In genomic region chr1:44347280-44347679, GRCh38 we compare ENCODE assay signal across 21 cellular contexts. TPM values are rescaled to one million over a fixed set of nuclear protein-coding genes. Genes with fewer than 3 reads are reported as not detected.
DNase-seq lines count a peak whose midpoint lies in the region; ATAC-seq and TF ChIP-seq lines count a peak whose summit lies in the region.
"Had no signal": no experiment of that assay in that cellular context is flagged by ENCODE, and none has a peak within 500 bp of the region (broad histone marks: within the 10 kb centered on the region; RNA-seq: fewer than 3 reads in every experiment).

No MANE protein-coding gene starts in this region.

- H2AFZ ChIP-seq in fibroblast of lung (ENCODE audit: low read length), result no peak overlapping the region

- peak; percentile 30 to 34 for ATAC-seq in left cardiac atrium
- ATAC-seq in heart right ventricle, result no peak
- ATAC-seq in HG02678 (IDR thresholded peaks at IDR 0.05; ENCODE audit: unreplicated experiment), result no peak
- ATAC-seq: K562 had no signal

- DNase-seq in left cardiac atrium (no peak), heart right ventricle (no peak), fibroblast of lung (ENCODE audit: low read depth in 2 of 2) (peak; percentile 33 to 53), putamen (ENCODE audit: low spot score) (peak; percentile 17), HT-29 (ENCODE audit: low spot score) (no peak), esophagus squamous epithelium (lab: John Stamatoyannopoulos, UW) (no peak)
- DNase-seq in stimulated activated naive CD4-positive, alpha-beta T cell treated with Interleukin-2 at 50 U/mL for 16 hours (lab: John Stamatoyannopoulos, UW), result no peak
- DNase-seq: 8988T; activated CD8-positive, alpha-beta memory T cell treated with anti-CD3 and anti-CD28 coated beads for 24 hours; CD4-positive, CD25-positive, alpha-beta regulatory T cell; immature natural killer cell; NCI-H2081 treated with DMSO at 0.1 percent for 48 hours; NCI-H526; nephron progenitor cell; right cardiac atrium; SIG-M5; stimulated activated CD4-positive, alpha-beta T cell treated with anti-CD3 and anti-CD28 coated beads, Interleukin-2, amount 100 ng/mL, for 24 hours had no signal

- H3K9me3 ChIP-seq in heart right ventricle (no peaks in the 10 kb centered on the region), fibroblast of lung (ENCODE audit: control insufficient read depth, insufficient read depth, low read depth, low read length) (no peaks in the 10 kb centered on the region), esophagus squamous epithelium (no peaks in the 10 kb centered on the region)
- H3K9me3 ChIP-seq: suprapubic skin had no signal

- H4K20me1 ChIP-seq in fibroblast of lung (ENCODE audit: control insufficient read depth, extremely low read depth, insufficient read depth, low read length), result peaks cover 4% of the 10 kb centered on the region

- H3K4me1 ChIP-seq in heart right ventricle, result peaks cover 0 to 14% (median 0%) of the 10 kb centered on the region in 9 donors
- H3K4me1 ChIP-seq in fibroblast of lung (ENCODE audit: control insufficient read depth, extremely low read depth, insufficient read depth, low read length), result no peaks in the 10 kb centered on the region
- peaks cover 0 to 24% (median 0%) of the 10 kb centered on the region in 3 donors for H3K4me1 ChIP-seq in esophagus squamous epithelium

- H3K27ac ChIP-seq in heart right ventricle (no peak overlapping the region), fibroblast of lung (ENCODE audit: insufficient read depth, low read length) (no peak overlapping the region), esophagus squamous epithelium (peak overlapping the region in 2 of 4 donors; percentile 36 to 44)
- H3K27ac ChIP-seq: HL-60 had no signal

- H3K4me3 ChIP-seq in heart right ventricle (no peak overlapping the region), fibroblast of lung (replicated peaks in 1 of 4; ENCODE audit: control extremely low read depth in 1 of 4, insufficient read depth in 1 of 4, low read depth in 3 of 4, low read length in 4 of 4) (no peak overlapping the region), esophagus squamous epithelium (no peak overlapping the region)
- H3K4me3 ChIP-seq: K562, suprapubic skin had no signal

- H3K4me2 ChIP-seq in fibroblast of lung (ENCODE audit: extremely low read depth, insufficient read depth, low read length), result no peak overlapping the region

- H3K79me2 ChIP-seq in fibroblast of lung (ENCODE audit: control insufficient read depth, insufficient read depth, low read length), result peaks cover 4% of the 10 kb centered on the region

- no peaks in the 10 kb centered on the region for H3K27me3 ChIP-seq in heart right ventricle
- no peaks in the 10 kb centered on the region for H3K27me3 ChIP-seq in fibroblast of lung (ENCODE audit: control insufficient read depth, insufficient read depth, low read length)
- H3K27me3 ChIP-seq in esophagus squamous epithelium, result no peaks in the 10 kb centered on the region
- H3K27me3 ChIP-seq: suprapubic skin had no signal

- no peak overlapping the region for H3K9ac ChIP-seq in fibroblast of lung (ENCODE audit: insufficient read depth, low read length)

- H3K36me3 ChIP-seq in heart right ventricle (peaks cover 0 to 9% (median 0%) of the 10 kb centered on the region in 9 donors), fibroblast of lung (ENCODE audit: control insufficient read depth, insufficient read depth, low read length) (no peaks in the 10 kb centered on the region), esophagus squamous epithelium (no peaks in the 10 kb centered on the region)

- WGBS in heart right ventricle, 2 donors, result 73 to 75% methylated on average over 4 of the region's 4 CpGs
- 50 to 64% methylated on average over 4 of the region's 4 CpGs for WGBS in esophagus squamous epithelium, 2 donors

- TF ChIP-seq CTCF in heart right ventricle (IDR thresholded peaks at IDR 0.05) (no peak), fibroblast of lung (conservative IDR thresholded peaks at IDR 0.05 in 1 of 2, IDR thresholded peaks at IDR 0.05 in 1 of 2; ENCODE audit: low read depth in 1 of 2, low read length in 2 of 2) (no peak), esophagus squamous epithelium (IDR thresholded peaks at IDR 0.05) (no peak)

- intact Hi-C loops in left cardiac atrium (cut with DNase I), result no loop called here
- intact Hi-C loops in heart right ventricle (cut with DNase I), result no loop called here
- intact Hi-C loops in esophagus squamous epithelium (cut with DNase I), result no loop called here

- no peak for TF ChIP-seq POLR2A in esophagus squamous epithelium (IDR thresholded peaks at IDR 0.05)

RNA-seq across cellular contexts. Expression of gene ERI3, which starts 7.8 kb away (rescaled TPM):
- total RNA-seq in left cardiac atrium (10 to 100 TPM; 37.8 to 45.0 TPM), heart right ventricle (10 to 100 TPM; 44.3 to 53.6 (median 47.9) TPM), fibroblast of lung (39.0 and 44.9 TPM in 2 replicates), esophagus squamous epithelium (10 to 100 TPM; 27.0 to 35.1 (median 31.8) TPM)
- polyA plus RNA-seq in heart right ventricle (10 to 100 TPM; 28.1 to 68.4 TPM), fibroblast of lung (43.4 and 48.0 TPM in 2 replicates)
- polyA plus RNA-seq in fibroblast of lung (2012), result 41.7 and 54.9 TPM in 2 replicates
- 70.2 and 74.4 TPM in 2 replicates for polyA minus RNA-seq in fibroblast of lung (ENCODE audit: low replicate concordance)
- 74.3 and 84.4 TPM in 2 replicates for total RNA-seq in HT-29 (2014; rRNA removed; shearing (Covaris generic))

RNA-seq across cellular contexts. Expression of gene RNF220, which starts 57.8 kb away (rescaled TPM):
- 10 to 100 TPM; 67.4 to 68.9 TPM for total RNA-seq in left cardiac atrium
- total RNA-seq in heart right ventricle, result 10 to 100 TPM; 46.4 to 82.5 (median 58.0) TPM
- polyA plus RNA-seq in heart right ventricle, result 10 to 100 TPM; 41.8 to 71.8 TPM
- total RNA-seq in fibroblast of lung, result 52.0 and 63.4 TPM in 2 replicates
- 42.3 and 58.9 TPM in 2 replicates for polyA plus RNA-seq in fibroblast of lung
- 47.7 and 62.1 TPM in 2 replicates for polyA plus RNA-seq in fibroblast of lung (2012)
- polyA minus RNA-seq in fibroblast of lung (ENCODE audit: low replicate concordance), result 62.9 and 77.0 TPM in 2 replicates
- 148 and 152 TPM in 2 replicates for total RNA-seq in HT-29 (2014; rRNA removed; shearing (Covaris generic))
- 100 to 1,000 TPM in 1 of 4 donors, 10 to 100 TPM in 3; 44.8 to 111 (median 60.3) TPM for total RNA-seq in esophagus squamous epithelium

Comparison
In these comparisons a context has a peak if more than half of its experiments do, and no peak if none do; other contexts are left out.
1. ATAC-seq: peak in left cardiac atrium (2 of 2); none in heart right ventricle (0 of 8) and HG02678 (single experiment).
2. DNase-seq: peak in fibroblast of lung (2 of 2) and putamen (single experiment); none in left cardiac atrium (single experiment), heart right ventricle (0 of 2), HT-29 (single experiment), esophagus squamous epithelium (single experiment) and stimulated activated naive CD4-positive, alpha-beta T cell treated with Interleukin-2 at 50 U/mL for 16 hours (single experiment).